Comparison of ENCODE assay signal across 1 cellular context in genomic region chr1:193157360-193157759, GRCh38.
A peak's percentile ranks its signal among the peaks of the same experiment; 100 is the strongest.
TF ChIP-seq lines count a peak whose summit lies in the region.

No MANE protein-coding gene starts in this region.

TF ChIP-seq in SK-N-SH, 30 proteins besides CTCF, POLR2A, EP300 and RAD21 (continued from another document):
- TF ChIP-seq USF2 (IDR thresholded peaks at IDR 0.05; ENCODE audit: borderline replicate concordance, low read depth, low read length), result no peak
- no peak for TF ChIP-seq IRF3 (IDR thresholded peaks at IDR 0.05; ENCODE audit: low read depth, low read length)
- no peak for TF ChIP-seq SIN3A (IDR thresholded peaks at IDR 0.05; ENCODE audit: borderline replicate concordance, low read depth, low read length)
- no peak for TF ChIP-seq EZH2phosphoT487 (IDR thresholded peaks at IDR 0.05; ENCODE audit: borderline replicate concordance, low read depth)
- peak; percentile 26; the same call in 1 of the 2 replicates for TF ChIP-seq GATA2 (CRISPR knock-in tag; IDR thresholded peaks at IDR 0.05)
- TF ChIP-seq PBX3 (IDR thresholded peaks at IDR 0.05), result no peak
